In the genomic region with DNA sequence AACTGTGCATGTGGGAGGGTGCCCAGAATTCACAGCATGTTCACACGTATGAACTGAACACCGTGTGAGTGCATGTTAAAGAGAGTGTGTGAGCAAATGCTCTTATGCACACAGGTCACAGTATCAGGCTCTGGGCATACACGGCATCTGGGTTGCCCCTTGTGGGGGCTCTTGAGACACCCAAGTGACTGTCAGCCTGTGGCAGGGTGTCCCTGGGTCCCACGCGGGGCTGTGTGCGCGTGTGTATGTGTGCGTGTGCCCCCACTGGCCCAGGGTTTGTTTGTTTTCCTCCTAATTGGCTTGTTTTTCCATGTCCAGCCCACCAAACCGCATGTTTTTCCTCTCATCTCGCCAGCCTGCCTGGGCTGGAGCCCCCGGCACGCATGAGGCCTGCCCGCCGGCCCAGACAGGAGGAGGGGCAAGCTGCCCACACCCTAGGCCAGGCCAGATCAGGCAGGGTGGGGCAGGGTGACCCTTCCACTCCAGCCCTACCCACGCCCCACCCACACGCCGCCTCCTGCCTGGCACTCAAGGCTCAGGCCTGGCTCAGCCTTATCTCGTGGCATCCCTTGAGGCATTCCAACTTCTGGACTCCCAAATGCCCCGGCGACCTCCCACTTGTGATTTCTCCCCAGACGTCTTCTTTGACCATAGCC, we compare ENCODE assay signal across 19 cellular contexts. TPM values are rescaled to one million over a fixed set of nuclear protein-coding genes. Genes with fewer than 3 reads are reported as not detected.
DNase-seq lines count a peak whose midpoint lies in the region; ATAC-seq and TF ChIP-seq lines count a peak whose summit lies in the region.
"Had no signal": no experiment of that assay in that cellular context is flagged by ENCODE, and none has a peak within 500 bp of the region (broad histone marks: within the 10 kb centered on the region; RNA-seq: fewer than 3 reads in every experiment).

No MANE protein-coding gene starts in this region.

- no peak for DNase-seq in IMR-90
- DNase-seq in left lung = no peak
- no peak for DNase-seq in sciatic nerve (ENCODE audit: low spot score)
- DNase-seq in effector CD8-positive, alpha-beta T cell (lab: John Stamatoyannopoulos, UW) = no peak
- no peak for DNase-seq in midbrain (lab: John Stamatoyannopoulos, UW)
- no peak for DNase-seq in esophagus muscularis mucosa (ENCODE audit: extremely low spot score)
- no peak for DNase-seq in CD8-positive, alpha-beta memory T cell
- DNase-seq: activated CD4-positive, alpha-beta memory T cell treated with anti-CD3 and anti-CD28 coated beads, Interleukin-2, amount 10 ng/mL, durations not matched to agents 7 days and 5 days; activated naive CD8-positive, alpha-beta T cell treated with anti-CD3 and anti-CD28 coated beads for 36 hours; activated T-cell treated with anti-CD3 and anti-CD28 coated beads, Interleukin-2, amount 50 U/mL, for 72 hours; CD4-positive, alpha-beta memory T cell; NCI-H1694 treated with DMSO at 0.1 percent for 48 hours; NCI-H345; NK-92 treated with Interleukin-12 subunit alpha and Interleukin-12 subunit beta, amount 100 ng/mL, for 24 hours; T-helper 1 cell had no signal

- no peaks in the 10 kb centered on the region for H4K20me1 ChIP-seq in IMR-90 (ENCODE audit: insufficient read depth, low read length)

- 59% methylated on average over 9 of the region's 21 CpGs; no CpG with 5 or more reads in 1 of the 2 experiments for WGBS in IMR-90 (ENCODE audit: extremely low coverage in 2 of 2, insufficient read length in 1 of 2), 2 experiments
- WGBS in esophagus muscularis mucosa = 72% methylated on average over 18 of the region's 21 CpGs

- H3K4me3 ChIP-seq in IMR-90 (ENCODE audit: insufficient read depth, low read depth, low read length) (no peak overlapping the region), left lung (no peak overlapping the region), esophagus muscularis mucosa (no peak overlapping the region)
- H3K4me3 ChIP-seq in CD8-positive, alpha-beta memory T cell (ENCODE audit: low read length) = no peak overlapping the region

- H3K27ac ChIP-seq in IMR-90 (ENCODE audit: insufficient read depth, low read length) (no peak overlapping the region), cingulate gyrus (ENCODE audit: low read depth, low read length) (peak overlapping the region; percentile 22), left lung (no peak overlapping the region), esophagus muscularis mucosa (replicated peaks in 1 of 4) (no peak overlapping the region)
- H3K27ac ChIP-seq in CD8-positive, alpha-beta memory T cell (ENCODE audit: low read depth, low read length) = no peak overlapping the region

- peak overlapping the region; percentile 58 for H2AFZ ChIP-seq in IMR-90 (replicated peaks; ENCODE audit: low read length, poor library complexity)

- H3K27me3 Mint-ChIP-seq in CD8-positive, alpha-beta memory T cell = peaks cover 13 to 60% of the 10 kb centered on the region in 2 donors

- no peak overlapping the region for H3K4ac ChIP-seq in IMR-90 (ENCODE audit: low read depth, low read length)

- ATAC-seq in IMR-90 (ENCODE audit: low read depth) = no peak; the same call in 1 of the 2 replicates
- ATAC-seq in left lung = peak; percentile 36
- peak; percentile 73 for ATAC-seq in sciatic nerve
- ATAC-seq: naive thymus-derived CD8-positive, alpha-beta T cell had no signal

- H4K91ac ChIP-seq in IMR-90 (ENCODE audit: insufficient read depth, low read depth, low read length) = no peak overlapping the region

- no peak for TF ChIP-seq POLR2A in IMR-90 (IDR thresholded peaks at IDR 0.05; ENCODE audit: low read depth, low read length)
- TF ChIP-seq POLR2A in esophagus muscularis mucosa (IDR thresholded peaks at IDR 0.05; ENCODE audit: low read depth) = no peak

- H2BK120ac ChIP-seq in IMR-90 (ENCODE audit: low read depth, low read length) = no peak overlapping the region

- H2BK20ac ChIP-seq in IMR-90 (ENCODE audit: low read depth, low read length) = no peak overlapping the region

- peaks cover 9% of the 10 kb centered on the region; the same call in 1 of the 2 replicates for H3K4me1 ChIP-seq in IMR-90 (ENCODE audit: control insufficient read depth, insufficient read depth, low read length)
- H3K4me1 ChIP-seq in left lung = peaks cover 3 to 14% of the 10 kb centered on the region in 2 donors
- H3K4me1 ChIP-seq in esophagus muscularis mucosa = peaks cover 9 to 22% (median 15%) of the 10 kb centered on the region in 4 donors
- no peaks in the 10 kb centered on the region for H3K4me1 ChIP-seq in CD8-positive, alpha-beta memory T cell (ENCODE audit: insufficient read depth, low read length)

- BruUV-seq in IMR-90 (replicated peaks; lab: Mats Ljungman, UMichigan) = no TSS peak

- H3K14ac ChIP-seq in IMR-90 (replicated peaks; ENCODE audit: low read depth, low read length) = no peak overlapping the region

- H3K9me3 Mint-ChIP-seq in CD8-positive, alpha-beta memory T cell = peaks cover 0 to 5% (median 2%) of the 10 kb centered on the region in 5 donors
- H3K9me3 Mint-ChIP-seq: activated CD4-positive, alpha-beta memory T cell treated with anti-CD3 and anti-CD28 coated beads, Interleukin-2, amount 10 ng/mL, durations not matched to agents 7 days and 5 days; activated naive CD8-positive, alpha-beta T cell treated with anti-CD3 and anti-CD28 coated beads for 36 hours; activated T-cell treated with anti-CD3 and anti-CD28 coated beads, Interleukin-2, amount 50 U/mL, for 72 hours had no signal

- intact Hi-C loops in IMR-90 (cut with micrococcal nuclease) = no loop called here
- intact Hi-C loops in left lung (cut with DNase I) = no loop called here
- intact Hi-C loops in sciatic nerve (cut with DNase I) = no loop called here
- intact Hi-C loops in esophagus muscularis mucosa (cut with DNase I) = no loop called here

- no peak overlapping the region; the same call in 1 of the 2 replicates for H3K4me2 ChIP-seq in IMR-90 (ENCODE audit: low read depth, low read length)

- H4K8ac ChIP-seq in IMR-90 (ENCODE audit: low read depth in 2 of 2, low read length in 2 of 2) = no peak overlapping the region

- H3K27ac Mint-ChIP-seq in CD8-positive, alpha-beta memory T cell = no peak overlapping the region
- H3K27ac Mint-ChIP-seq: activated CD4-positive, alpha-beta memory T cell treated with anti-CD3 and anti-CD28 coated beads, Interleukin-2, amount 10 ng/mL, durations not matched to agents 7 days and 5 days; activated naive CD8-positive, alpha-beta T cell treated with anti-CD3 and anti-CD28 coated beads for 36 hours; activated T-cell treated with anti-CD3 and anti-CD28 coated beads, Interleukin-2, amount 50 U/mL, for 72 hours; CD4-positive, alpha-beta memory T cell; IgD-negative memory B cell; naive thymus-derived CD8-positive, alpha-beta T cell had no signal

- H4K5ac ChIP-seq in IMR-90 (ENCODE audit: low read depth, low read length) = no peak overlapping the region

- H3K23ac ChIP-seq in IMR-90 (ENCODE audit: low read depth, low read length) = no peak overlapping the region

- in situ Hi-C loops in IMR-90 (cut with MboI; ENCODE audit: low sequenced_read_pairs) = no loop called here

- no peak overlapping the region for H3K56ac ChIP-seq in IMR-90 (ENCODE audit: extremely low read depth, insufficient read depth, low read length)

- H3K9me1 ChIP-seq in IMR-90 (ENCODE audit: insufficient read depth, low read length) = no peaks in the 10 kb centered on the region

- POLR2A ChIA-PET in IMR-90 (lab: Charles Lee; ENCODE audit: unreplicated experiment) = no interaction called here
- POLR2A ChIA-PET in CD8-positive, alpha-beta memory T cell (lab: Charles Lee) = no interaction called here

- no peak overlapping the region for H2AK9ac ChIP-seq in IMR-90 (replicated peaks; ENCODE audit: low read depth, low read length, poor library complexity)

- H3K9me3 ChIP-seq in IMR-90 (ENCODE audit: control insufficient read depth, insufficient read depth, low read length) (peaks cover 3% of the 10 kb centered on the region; the same call in 1 of the 2 replicates), left lung (peaks cover 0 to 5% of the 10 kb centered on the region in 2 donors), esophagus muscularis mucosa (no peaks in the 10 kb centered on the region)
- H3K9me3 ChIP-seq in CD8-positive, alpha-beta memory T cell (ENCODE audit: low read length) = peaks cover 5% of the 10 kb centered on the region

- CTCF ChIA-PET in IMR-90 (lab: Yijun Ruan, JAX) = interaction anchor here (0.8 to 2.3 kb wide), 2 partner anchors 13 to 31 kb away, joined by 4 to 6 read pairs; no protein-coding TSS in a partner anchor
- CTCF ChIA-PET in CD8-positive, alpha-beta memory T cell (lab: Charles Lee) = no interaction called here

- no peak overlapping the region for H3K4me3 Mint-ChIP-seq in CD8-positive, alpha-beta memory T cell
- H3K4me3 Mint-ChIP-seq: activated CD4-positive, alpha-beta memory T cell treated with anti-CD3 and anti-CD28 coated beads, Interleukin-2, amount 10 ng/mL, durations not matched to agents 7 days and 5 days; activated naive CD8-positive, alpha-beta T cell treated with anti-CD3 and anti-CD28 coated beads for 36 hours; activated T-cell treated with anti-CD3 and anti-CD28 coated beads, Interleukin-2, amount 50 U/mL, for 72 hours; CD4-positive, alpha-beta memory T cell; naive thymus-derived CD8-positive, alpha-beta T cell had no signal

- TF ChIP-seq CTCF in IMR-90 (conservative IDR thresholded peaks at IDR 0.05; ENCODE audit: low read depth, low read length) = no peak
- TF ChIP-seq CTCF in left lung (IDR thresholded peaks at IDR 0.05) = no peak
- no peak for TF ChIP-seq CTCF in esophagus muscularis mucosa (IDR thresholded peaks at IDR 0.05)

- H2BK5ac ChIP-seq in IMR-90 (ENCODE audit: low read depth, low read length, poor library complexity, severe bottlenecking) = no peak overlapping the region

- peaks cover 0 to 2% (median 0%) of the 10 kb centered on the region in 3 donors for H3K4me1 Mint-ChIP-seq in CD8-positive, alpha-beta memory T cell
- H3K4me1 Mint-ChIP-seq: activated CD4-positive, alpha-beta memory T cell treated with anti-CD3 and anti-CD28 coated beads, Interleukin-2, amount 10 ng/mL, durations not matched to agents 7 days and 5 days; activated naive CD8-positive, alpha-beta T cell treated with anti-CD3 and anti-CD28 coated beads for 36 hours had no signal

- no peak for TF ChIP-seq EP300 in esophagus muscularis mucosa (IDR thresholded peaks at IDR 0.05)

- no peak overlapping the region for H2BK15ac ChIP-seq in IMR-90 (ENCODE audit: low read depth, low read length)

- H3K36me3 Mint-ChIP-seq in CD8-positive, alpha-beta memory T cell = peaks cover 0 to 2% (median 0%) of the 10 kb centered on the region in 3 donors
- H3K36me3 Mint-ChIP-seq: activated naive CD8-positive, alpha-beta T cell treated with anti-CD3 and anti-CD28 coated beads for 36 hours; CD4-positive, alpha-beta memory T cell; IgD-negative memory B cell; naive thymus-derived CD8-positive, alpha-beta T cell had no signal

- no peaks in the 10 kb centered on the region for H3K36me3 ChIP-seq in IMR-90 (ENCODE audit: control insufficient read depth, insufficient read depth, low read length)
- H3K36me3 ChIP-seq in left lung = no peaks in the 10 kb centered on the region
- H3K36me3 ChIP-seq in esophagus muscularis mucosa = no peaks in the 10 kb centered on the region
- no peaks in the 10 kb centered on the region for H3K36me3 ChIP-seq in CD8-positive, alpha-beta memory T cell (ENCODE audit: insufficient read depth, low read length)

- H2AK5ac ChIP-seq in IMR-90 (ENCODE audit: low read depth, low read length) = 0 out of 2 replicates have a peak overlapping the region, but pooled peaks have one; percentile 7

- no peak overlapping the region for H3K9ac ChIP-seq in IMR-90 (ENCODE audit: low read depth, low read length)

- H3K18ac ChIP-seq in IMR-90 (ENCODE audit: low read depth, low read length) = no peak overlapping the region; the same call in 1 of the 2 replicates

- dilution Hi-C loops in IMR-90 (cut with HindIII; ENCODE audit: low sequenced_read_pairs, unreplicated experiment) = no loop called here

- H3K27me3 ChIP-seq in IMR-90 (ENCODE audit: control insufficient read depth, insufficient read depth, low read length) (peaks cover 53% of the 10 kb centered on the region), left lung (peaks cover 0 to 70% of the 10 kb centered on the region in 2 donors), esophagus muscularis mucosa (peaks cover 0 to 60% (median 3%) of the 10 kb centered on the region in 4 donors)
- H3K27me3 ChIP-seq in CD8-positive, alpha-beta memory T cell (ENCODE audit: insufficient read depth, low read length, poor library complexity, severe bottlenecking) = peaks cover 4% of the 10 kb centered on the region

- no peak for TF ChIP-seq RAD21 in IMR-90 (IDR thresholded peaks at IDR 0.05; ENCODE audit: low read length)

- H3K79me1 ChIP-seq in IMR-90 (ENCODE audit: low read depth in 1 of 2, low read length in 2 of 2) = no peaks in the 10 kb centered on the region

RNA-seq across cellular contexts. Expression of a gene that starts 28.8 kb away (rescaled TPM):
- total RNA-seq in IMR-90 (2012; rRNA removed) = not detected in 2 replicates
- polyA plus RNA-seq in IMR-90 (2012; rRNA removed) = not detected in 2 replicates
- polyA plus RNA-seq in IMR-90 (2012; cell fraction: cytosol; rRNA removed) = 0.02 TPM in 1 of 2 replicates, not detected in the other
- not detected in 2 replicates for polyA plus RNA-seq in IMR-90 (2012; cell fraction: nucleus; rRNA removed; ENCODE audit: low replicate concordance)
- under 1 TPM; 0.90 to 0.92 TPM for total RNA-seq in left lung
- 23.2 TPM for total RNA-seq in sciatic nerve
- total RNA-seq in esophagus muscularis mucosa = 1 to 10 TPM; 1.2 to 3.8 (median 2.7) TPM
- total RNA-seq in CD8-positive, alpha-beta memory T cell = not detected
- polyA plus RNA-seq in CD8-positive, alpha-beta memory T cell = not detected
- total RNA-seq: activated CD4-positive, alpha-beta memory T cell treated with anti-CD3 and anti-CD28 coated beads, Interleukin-2, amount 10 ng/mL, durations not matched to agents 7 days and 5 days; activated naive CD8-positive, alpha-beta T cell treated with anti-CD3 and anti-CD28 coated beads for 36 hours; activated T-cell treated with anti-CD3 and anti-CD28 coated beads, Interleukin-2, amount 50 U/mL, for 72 hours; CD4-positive, alpha-beta memory T cell; naive thymus-derived CD8-positive, alpha-beta T cell; renal cortical epithelial cell had no signal
- polyA plus RNA-seq: CD4-positive, alpha-beta memory T cell; IgD-negative memory B cell; naive thymus-derived CD8-positive, alpha-beta T cell had no signal

RNA-seq across cellular contexts. Expression of a gene that starts 37.9 kb away (rescaled TPM):
- total RNA-seq in IMR-90 (2012; rRNA removed) = not detected in 2 replicates
- polyA plus RNA-seq in IMR-90 (2012; rRNA removed) = 0.10 TPM in 1 of 2 replicates, not detected in the other
- 0.06 and 0.14 TPM in 2 replicates for polyA plus RNA-seq in IMR-90 (2012; cell fraction: cytosol; rRNA removed)
- 0.05 TPM in 1 of 2 replicates, not detected in the other for polyA plus RNA-seq in IMR-90 (2012; cell fraction: nucleus; rRNA removed; ENCODE audit: low replicate concordance)
- total RNA-seq in left lung = under 1 TPM; 0.26 to 0.61 TPM
- 23.5 TPM for total RNA-seq in sciatic nerve
- 1 to 10 TPM in 2 of 4 donors, under 1 TPM in 1, not detected in 1; 0.50 to 2.0 (median 1.1) TPM for total RNA-seq in esophagus muscularis mucosa
- total RNA-seq in CD8-positive, alpha-beta memory T cell = under 1 TPM; 0.35 to 0.39 TPM
- polyA plus RNA-seq in CD8-positive, alpha-beta memory T cell = not detected
- total RNA-seq: activated CD4-positive, alpha-beta memory T cell treated with anti-CD3 and anti-CD28 coated beads, Interleukin-2, amount 10 ng/mL, durations not matched to agents 7 days and 5 days; CD4-positive, alpha-beta memory T cell had no signal
- polyA plus RNA-seq: IgD-negative memory B cell had no signal

RNA-seq across cellular contexts. Expression of a gene that starts 51.2 kb away (rescaled TPM):
- 13.3 and 20.4 TPM in 2 replicates for total RNA-seq in IMR-90 (2012; rRNA removed)
- 26.3 and 27.6 TPM in 2 replicates for polyA plus RNA-seq in IMR-90 (2012; rRNA removed)
- 39.7 and 47.9 TPM in 2 replicates for polyA plus RNA-seq in IMR-90 (2012; cell fraction: cytosol; rRNA removed)
- 8.7 and 19.9 TPM in 2 replicates for polyA plus RNA-seq in IMR-90 (2012; cell fraction: nucleus; rRNA removed; ENCODE audit: low replicate concordance)
- total RNA-seq in left lung = 10 to 100 TPM; 18.6 to 21.9 TPM
- 17.0 TPM for total RNA-seq in sciatic nerve
- total RNA-seq in esophagus muscularis mucosa = 10 to 100 TPM; 11.6 to 26.7 (median 20.2) TPM
- 10 to 100 TPM; 34.5 to 39.0 TPM for total RNA-seq in CD8-positive, alpha-beta memory T cell
- 35.9 TPM for polyA plus RNA-seq in CD8-positive, alpha-beta memory T cell

RNA-seq across cellular contexts. Expression of a gene that starts 59.6 kb away (rescaled TPM):
- total RNA-seq in IMR-90 (2012; rRNA removed) = 104 and 122 TPM in 2 replicates
- 183 and 186 TPM in 2 replicates for polyA plus RNA-seq in IMR-90 (2012; rRNA removed)
- polyA plus RNA-seq in IMR-90 (2012; cell fraction: cytosol; rRNA removed) = 177 and 196 TPM in 2 replicates
- 103 and 138 TPM in 2 replicates for polyA plus RNA-seq in IMR-90 (2012; cell fraction: nucleus; rRNA removed; ENCODE audit: low replicate concordance)
- total RNA-seq in left lung = 10 to 100 TPM; 69.8 to 70.4 TPM
- total RNA-seq in sciatic nerve = 67.6 TPM
- 100 to 1,000 TPM; 104 to 129 (median 113) TPM for total RNA-seq in esophagus muscularis mucosa
- 10 to 100 TPM; 83.3 to 83.4 TPM for total RNA-seq in CD8-positive, alpha-beta memory T cell
- polyA plus RNA-seq in CD8-positive, alpha-beta memory T cell = 128 TPM
